Comparison of ENCODE assay signal across 14 cellular contexts in genomic region chr16:12063004-12063395, GRCh38.
DNase-seq lines count a peak whose midpoint lies in the region; ATAC-seq, FAIRE-seq and TF ChIP-seq lines count a peak whose summit lies in the region.
"Had no signal": no experiment of that assay in that cellular context is flagged by ENCODE, and none has a peak within 500 bp of the region (broad histone marks: within the 10 kb centered on the region; RNA-seq: fewer than 3 reads in every experiment).

No MANE protein-coding gene starts in this region.

- peaks cover 3% of the 10 kb centered on the region for H3K36me3 Mint-ChIP-seq in astrocyte (ENCODE audit: low read depth, unreplicated experiment)

- peak overlapping the region; percentile 11 for H3K4me2 ChIP-seq in GM23248 (ENCODE audit: unreplicated experiment)
- peak overlapping the region; percentile 39 for H3K4me2 ChIP-seq in astrocyte (ENCODE audit: low read length)
- H3K4me2 ChIP-seq: GM23338 had no signal

- H2AFZ ChIP-seq in GM23248: no peak overlapping the region
- no peak overlapping the region for H2AFZ ChIP-seq in astrocyte (ENCODE audit: low read depth, low read length)
- H2AFZ ChIP-seq: GM23338 had no signal

- no peak overlapping the region for H3K4me3 Mint-ChIP-seq in astrocyte (ENCODE audit: unreplicated experiment)
- H3K4me3 Mint-ChIP-seq: GM23338 had no signal

- peaks cover 13% of the 10 kb centered on the region; the same call in 1 of the 2 replicates for H3F3A ChIP-seq in GM23248 (ENCODE audit: insufficient read depth)

- TF ChIP-seq POLR2A in suprapubic skin (IDR thresholded peaks at IDR 0.05) (no peak), GM12891 (IDR thresholded peaks at IDR 0.05; ENCODE audit: low read depth, low read length) (no peak), GM12892 (IDR thresholded peaks at IDR 0.05; ENCODE audit: low read depth, low read length) (no peak)

- H3K4me1 Mint-ChIP-seq in astrocyte (ENCODE audit: low read depth, unreplicated experiment): peaks cover 8% of the 10 kb centered on the region
- H3K4me1 Mint-ChIP-seq: GM23338 had no signal

- in situ Hi-C loops in GM23248 (cut with MboI): loop anchor here (10.0 kb wide), 1 partner anchor 108 kb away; no protein-coding TSS in a partner anchor

- DNase-seq in GM23248 (no peak), astrocyte (ENCODE audit: low read depth) (no peak), suprapubic skin (ENCODE audit: low spot score in 2 of 2) (no peak), NCI-H2107 (lab: John Stamatoyannopoulos, UW) (no peak), GM12891 (ENCODE audit: insufficient read length, low spot score) (no peak), GM12892 (ENCODE audit: insufficient read length) (no peak)
- DNase-seq: activated naive CD4-positive, alpha-beta T cell; DMS 273 treated with DMSO at 0.1 percent for 48 hours; effector memory CD4-positive, alpha-beta T cell; NCI-H1092 treated with DMSO at 0.1 percent for 48 hours had no signal

- H3K9me3 ChIP-seq in GM23248 (ENCODE audit: low read depth) (no peaks in the 10 kb centered on the region), astrocyte (ENCODE audit: insufficient read depth, low read depth, low read length) (no peaks in the 10 kb centered on the region), mesodermal cell (ENCODE audit: control insufficient read depth, low read length) (no peaks in the 10 kb centered on the region), suprapubic skin (no peaks in the 10 kb centered on the region)

- H3K9me3 Mint-ChIP-seq in astrocyte (ENCODE audit: unreplicated experiment): no peaks in the 10 kb centered on the region
- H3K9me3 Mint-ChIP-seq: GM23338 had no signal

- H3K79me2 ChIP-seq in GM23248 (ENCODE audit: insufficient read depth) (peaks cover 16% of the 10 kb centered on the region; the same call in 1 of the 2 replicates), astrocyte (ENCODE audit: insufficient read depth, low read length) (no peaks in the 10 kb centered on the region)

- H3K27ac Mint-ChIP-seq in astrocyte (ENCODE audit: unreplicated experiment): no peak overlapping the region
- H3K27ac Mint-ChIP-seq: progenitor cell of endocrine pancreas had no signal

- no peaks in the 10 kb centered on the region for H3K9me2 ChIP-seq in GM23248 (ENCODE audit: insufficient read depth)

- TF ChIP-seq CTCF in astrocyte (IDR thresholded peaks at IDR 0.05; ENCODE audit: insufficient read depth, low read depth, low read length) (no peak), suprapubic skin (IDR thresholded peaks at IDR 0.05) (no peak)

- H4K20me1 ChIP-seq in GM23248 (ENCODE audit: insufficient read depth) (no peaks in the 10 kb centered on the region), astrocyte (ENCODE audit: insufficient read depth, low read length) (peaks cover 10% of the 10 kb centered on the region)

- H3K36me3 ChIP-seq in GM23248 (ENCODE audit: low read depth) (no peaks in the 10 kb centered on the region), astrocyte (ENCODE audit: insufficient read depth, low read length) (no peaks in the 10 kb centered on the region), mesodermal cell (ENCODE audit: control insufficient read depth, insufficient read depth, low read length) (no peaks in the 10 kb centered on the region), suprapubic skin (no peaks in the 10 kb centered on the region)

- FAIRE-seq in astrocyte (lab: Jason Lieb, UNC) (no peak), GM12891 (lab: Jason Lieb, UNC) (no peak), GM12892 (lab: Jason Lieb, UNC) (no peak)

- H3K4me3 ChIP-seq in GM23248: no peak overlapping the region
- H3K4me3 ChIP-seq in astrocyte (ENCODE audit: insufficient read depth, low read depth, low read length): no peak overlapping the region
- no peak overlapping the region for H3K4me3 ChIP-seq in mesodermal cell (ENCODE audit: extremely low read depth, insufficient read depth, low read length, poor library complexity, severe bottlenecking)
- no peak overlapping the region for H3K4me3 ChIP-seq in suprapubic skin
- H3K4me3 ChIP-seq: GM23338 had no signal

- peak overlapping the region; percentile 86 for H3K27ac ChIP-seq in GM23248
- peak overlapping the region; percentile 51 for H3K27ac ChIP-seq in astrocyte (ENCODE audit: low read depth, low read length)
- peak overlapping the region; percentile 49 for H3K27ac ChIP-seq in mesodermal cell (ENCODE audit: low read depth, low read length, severe bottlenecking)
- H3K27ac ChIP-seq in suprapubic skin: peak overlapping the region; percentile 77

- H3K27me3 Mint-ChIP-seq in astrocyte (ENCODE audit: low read depth, unreplicated experiment): peaks cover 7% of the 10 kb centered on the region
- H3K27me3 Mint-ChIP-seq: progenitor cell of endocrine pancreas had no signal

- TF ChIP-seq EP300 in suprapubic skin (IDR thresholded peaks at IDR 0.05): no peak

- ATAC-seq in GM18517 (IDR thresholded peaks at IDR 0.05; ENCODE audit: unreplicated experiment): no peak
- ATAC-seq: GM23338 had no signal

- 48 to 67% methylated on average over 2 of the region's 2 CpGs for WGBS in GM23248 (ENCODE audit: low coverage in 1 of 2, low lambda C conversion rate in 2 of 2, missing lambda C conversion rate in 2 of 2), 2 experiments
- 100% methylated on average over 1 to 2 of the region's 2 CpGs for WGBS in mesodermal cell (ENCODE audit: insufficient coverage in 2 of 2), 2 experiments
- WGBS in suprapubic skin: 85% methylated on average over 2 of the region's 2 CpGs

- peak overlapping the region; percentile 56; the same call in 1 of the 2 replicates for H3K9ac ChIP-seq in GM23248
- no peak overlapping the region for H3K9ac ChIP-seq in astrocyte (ENCODE audit: low read length)

- peaks cover 35% of the 10 kb centered on the region for H3K4me1 ChIP-seq in GM23248 (ENCODE audit: insufficient read depth)
- H3K4me1 ChIP-seq in astrocyte (ENCODE audit: insufficient read depth, low read length): peaks cover 17% of the 10 kb centered on the region
- H3K4me1 ChIP-seq in mesodermal cell (ENCODE audit: control insufficient read depth, insufficient read depth, low read length, poor library complexity, severe bottlenecking): peaks cover 6% of the 10 kb centered on the region
- peaks cover 39% of the 10 kb centered on the region for H3K4me1 ChIP-seq in suprapubic skin

- H3K27me3 ChIP-seq in GM23248 (replicated peaks; ENCODE audit: insufficient read depth) (no peaks in the 10 kb centered on the region), astrocyte (ENCODE audit: insufficient read depth, low read length) (no peaks in the 10 kb centered on the region), suprapubic skin (no peaks in the 10 kb centered on the region)

TF ChIP-seq in GM12891, 5 proteins besides CTCF, POLR2A, EP300 and RAD21:
- no peak for TF ChIP-seq PAX5 (IDR thresholded peaks at IDR 0.05; ENCODE audit: insufficient read depth, low read length, severe bottlenecking)
- no peak for TF ChIP-seq POLR2AphosphoS5 (IDR thresholded peaks at IDR 0.05; ENCODE audit: low read depth, low read length)
- no peak for TF ChIP-seq POU2F2 (IDR thresholded peaks at IDR 0.05; ENCODE audit: low read depth, low read length)
- no peak for TF ChIP-seq TAF1 (IDR thresholded peaks at IDR 0.05; ENCODE audit: low read depth, low read length)
- TF ChIP-seq SPI1 (IDR thresholded peaks at IDR 0.05; ENCODE audit: low read depth, low read length): no peak
